Comparison of ENCODE assay signal across 10 cellular contexts in the genomic region with DNA sequence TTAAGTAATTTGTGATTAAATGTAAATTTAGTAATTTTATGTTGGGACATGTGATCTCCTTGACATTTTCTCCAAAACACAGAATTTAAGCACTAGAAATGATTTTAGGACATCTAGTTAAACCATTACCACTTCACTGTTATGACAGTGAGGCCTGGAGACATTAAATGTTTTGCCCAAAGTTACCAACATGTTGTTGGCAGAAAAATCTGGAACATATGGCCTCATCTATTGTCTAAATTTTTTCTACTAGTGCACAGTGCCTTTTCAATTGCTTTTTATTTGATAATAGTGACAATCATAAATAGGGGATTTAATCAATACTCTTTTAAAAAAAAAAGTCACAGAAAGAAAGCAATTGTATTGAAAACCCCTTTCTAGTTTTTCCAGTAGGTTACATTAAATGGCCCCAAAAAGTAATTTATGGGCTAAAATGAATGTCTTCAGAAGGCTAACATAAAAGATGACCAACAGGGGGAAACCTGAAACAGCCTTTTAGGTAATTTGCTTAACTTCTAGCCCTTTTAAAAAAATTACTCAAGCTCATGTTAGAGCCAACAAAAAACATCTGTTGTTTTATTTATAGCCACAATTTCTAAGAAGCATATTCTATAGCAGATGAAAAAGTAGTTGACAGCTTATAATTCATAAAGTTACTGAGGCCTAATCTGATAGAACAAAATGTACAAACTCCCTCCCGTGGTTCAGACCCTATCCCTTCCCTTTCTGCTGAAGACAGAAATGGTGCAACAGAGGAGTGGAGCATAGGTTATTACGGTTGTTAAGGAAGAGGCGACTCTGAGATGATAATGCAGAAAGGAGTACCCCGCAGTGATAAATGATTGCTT. TPM values are rescaled to one million over a fixed set of nuclear protein-coding genes. Genes with fewer than 3 reads are reported as not detected.
A peak's percentile ranks its signal among the peaks of the same experiment; 100 is the strongest.
DNase-seq lines count a peak whose midpoint lies in the region; ATAC-seq and TF ChIP-seq lines count a peak whose summit lies in the region.
"Had no signal": no experiment of that assay in that cellular context is flagged by ENCODE, and none has a peak within 500 bp of the region (broad histone marks: within the 10 kb centered on the region; RNA-seq: fewer than 3 reads in every experiment).

No MANE protein-coding gene starts in this region.

- TF ChIP-seq CTCF in heart right ventricle (IDR thresholded peaks at IDR 0.05), result peak in 4 of 9 donors; percentile 23 to 43 (median 36)
- TF ChIP-seq CTCF in right lobe of liver (IDR thresholded peaks at IDR 0.05), result peak in 3 of 4 donors; percentile 22 to 29 (median 27)

- peaks cover 15% of the 10 kb centered on the region for H3K36me3 Mint-ChIP-seq in activated naive CD8-positive, alpha-beta T cell treated with anti-CD3 and anti-CD28 coated beads, Interleukin-2, amount 10 ng/mL, durations not matched to agents 7 days and 5 days

- H3K27me3 ChIP-seq in heart right ventricle (no peaks in the 10 kb centered on the region), right lobe of liver (no peaks in the 10 kb centered on the region), aorta (ENCODE audit: control insufficient read depth in 1 of 2, insufficient read depth in 2 of 2, low read length in 1 of 2) (no peaks in the 10 kb centered on the region)

- H3K36me3 ChIP-seq in heart right ventricle, result no peaks in the 10 kb centered on the region
- H3K36me3 ChIP-seq in right lobe of liver, result no peaks in the 10 kb centered on the region
- no peaks in the 10 kb centered on the region for H3K36me3 ChIP-seq in aorta (ENCODE audit: control insufficient read depth in 1 of 2, insufficient read depth in 2 of 2, low read length in 1 of 2)

- H3K27ac Mint-ChIP-seq in activated naive CD8-positive, alpha-beta T cell treated with anti-CD3 and anti-CD28 coated beads, Interleukin-2, amount 10 ng/mL, durations not matched to agents 7 days and 5 days, result peak overlapping the region; percentile 23

- DNase-seq in heart right ventricle (no peak), cardiac septum (ENCODE audit: low spot score) (no peak), right lobe of liver (no peak), aorta (no peak), GM19238 (ENCODE audit: insufficient read length, low spot score) (no peak)
- DNase-seq in activated naive CD8-positive, alpha-beta T cell treated with anti-CD3 and anti-CD28 coated beads, Interleukin-2, amount 10 ng/mL, durations not matched to agents 7 days and 5 days, result no peak
- DNase-seq: NCI-H510A treated with DMSO at 0.1 percent for 48 hours; stimulated activated CD4-positive, alpha-beta T cell treated with anti-CD3 and anti-CD28 coated beads, Interleukin-12 subunit alpha, Interleukin-12 subunit beta, amount 100 ng/mL, for 4 hours had no signal

- H3K9me3 ChIP-seq in heart right ventricle, result no peaks in the 10 kb centered on the region
- H3K9me3 ChIP-seq in right lobe of liver, result no peaks in the 10 kb centered on the region
- no peaks in the 10 kb centered on the region for H3K9me3 ChIP-seq in aorta (ENCODE audit: control insufficient read depth, low read length)

- no peak for TF ChIP-seq POLR2A in right lobe of liver (IDR thresholded peaks at IDR 0.05)

- H3K9me3 Mint-ChIP-seq in activated naive CD8-positive, alpha-beta T cell treated with anti-CD3 and anti-CD28 coated beads, Interleukin-2, amount 10 ng/mL, durations not matched to agents 7 days and 5 days, result no peaks in the 10 kb centered on the region

- H3K27me3 Mint-ChIP-seq in activated naive CD8-positive, alpha-beta T cell treated with anti-CD3 and anti-CD28 coated beads, Interleukin-2, amount 10 ng/mL, durations not matched to agents 7 days and 5 days, result no peaks in the 10 kb centered on the region

- POLR2A ChIA-PET in activated naive CD8-positive, alpha-beta T cell treated with anti-CD3 and anti-CD28 coated beads, Interleukin-2, amount 10 ng/mL, durations not matched to agents 7 days and 5 days (lab: Charles Lee), result no interaction called here

- H3K4me1 Mint-ChIP-seq in activated naive CD8-positive, alpha-beta T cell treated with anti-CD3 and anti-CD28 coated beads, Interleukin-2, amount 10 ng/mL, durations not matched to agents 7 days and 5 days, result peaks cover 47% of the 10 kb centered on the region

- peak in 1 of 8 donors; percentile 23 for ATAC-seq in heart right ventricle
- ATAC-seq in activated naive CD8-positive, alpha-beta T cell treated with anti-CD3 and anti-CD28 coated beads, Interleukin-2, amount 10 ng/mL, durations not matched to agents 7 days and 5 days (ENCODE audit: low read depth), result no peak
- ATAC-seq in right lobe of liver, result peak in 2 of 4 donors; percentile 9 to 11
- ATAC-seq in aorta (ENCODE audit: low FRiP score), result peak; percentile 8
- no peak for ATAC-seq in HG03159 (IDR thresholded peaks at IDR 0.05; ENCODE audit: unreplicated experiment)
- ATAC-seq in GM21529 (IDR thresholded peaks at IDR 0.05; ENCODE audit: unreplicated experiment), result no peak

- WGBS in heart right ventricle, 2 donors, result 22 to 35% methylated on average over 4 of the region's 4 CpGs
- 49% methylated on average over 3 of the region's 4 CpGs for WGBS in right lobe of liver (ENCODE audit: insufficient coverage, low coverage, low lambda C conversion rate, missing lambda C conversion rate)
- WGBS in aorta, 2 donors, result 54 to 67% methylated on average over 4 of the region's 4 CpGs

- H3K27ac ChIP-seq in heart right ventricle (peak overlapping the region; percentile 18 to 86 (median 70)), right lobe of liver (peak overlapping the region in 2 of 3 donors; percentile 4 to 17), aorta (ENCODE audit: low read depth in 1 of 2, low read length in 2 of 2) (peak overlapping the region in 1 of 2 donors; percentile 68)

- intact Hi-C loops in heart right ventricle (cut with DNase I) (loop anchor here in 2 of 10 donors (5.0 to 10.0 kb wide), 3 partner anchors 454 to 767 kb away; no protein-coding TSS in a partner anchor), cardiac septum (cut with DNase I) (no loop called here), right lobe of liver (cut with DNase I) (no loop called here), aorta (cut with DNase I) (no loop called here)

- H3K4me3 Mint-ChIP-seq in activated naive CD8-positive, alpha-beta T cell treated with anti-CD3 and anti-CD28 coated beads, Interleukin-2, amount 10 ng/mL, durations not matched to agents 7 days and 5 days, result no peak overlapping the region

- H3K4me1 ChIP-seq in heart right ventricle (peaks cover 32 to 96% (median 94%) of the 10 kb centered on the region in 9 donors), right lobe of liver (peaks cover 0 to 83% (median 28%) of the 10 kb centered on the region in 4 donors), aorta (ENCODE audit: control insufficient read depth in 1 of 2, insufficient read depth in 2 of 2, low read length in 2 of 2) (peaks cover 10 to 38% of the 10 kb centered on the region in 2 donors)

- H3K4me3 ChIP-seq in heart right ventricle (no peak overlapping the region), right lobe of liver (no peak overlapping the region), aorta (ENCODE audit: low read length in 2 of 2) (no peak overlapping the region)

RNA-seq across cellular contexts. Expression of a gene that starts 45.8 kb away (rescaled TPM):
- total RNA-seq in heart right ventricle, result 100 to 1,000 TPM in 8 of 10 donors, 10 to 100 TPM in 2; 45.6 to 269 (median 148) TPM
- 10 to 100 TPM; 12.2 to 22.3 TPM for polyA plus RNA-seq in heart right ventricle
- 166 TPM for total RNA-seq in cardiac septum
- 10 to 100 TPM; 86.5 to 86.8 TPM for total RNA-seq in activated naive CD8-positive, alpha-beta T cell treated with anti-CD3 and anti-CD28 coated beads, Interleukin-2, amount 10 ng/mL, durations not matched to agents 7 days and 5 days
- total RNA-seq in right lobe of liver, result 100 to 1,000 TPM in 2 of 6 experiments, 10 to 100 TPM in 4; 36.3 to 173 (median 72.8) TPM
- 100 to 1,000 TPM in 1 of 2 donors, 10 to 100 TPM in 1; 63.4 to 132 TPM for total RNA-seq in aorta
- polyA plus RNA-seq in aorta, result 10 to 100 TPM; 12.3 to 23.2 TPM
